ENCODE assay signal across 12 cellular contexts in genomic region chr9:68336639-68337339, GRCh38. TPM values are rescaled to one million over a fixed set of nuclear protein-coding genes. Genes with fewer than 3 reads are reported as not detected.
DNase-seq lines count a peak whose midpoint lies in the region; ATAC-seq, FAIRE-seq and TF ChIP-seq lines count a peak whose summit lies in the region.
"Not testable (repeated sequence)": the region's sequence is repeated elsewhere in the genome, so short reads cannot be mapped to it uniquely, and the experiment has no call there.
"Had no signal": no experiment of that assay in that cellular context is flagged by ENCODE, and none has a peak within 500 bp of the region (broad histone marks: within the 10 kb centered on the region; RNA-seq: fewer than 3 reads in every experiment).

No MANE protein-coding gene starts in this region.

- intact Hi-C loops in left ventricle myocardium superior (cut with micrococcal nuclease), result not testable (repeated sequence)

- not testable (repeated sequence) for H3K36me3 Mint-ChIP-seq in stimulated activated naive B cell treated with anti-CD40 and anti-IgM and Interleukin-4, amounts not matched to agents 10 μg/mL and 1 μg/mL and 100 μg/mL, for 72 hours

- H3K9me3 Mint-ChIP-seq in stimulated activated naive B cell treated with anti-CD40 and anti-IgM and Interleukin-4, amounts not matched to agents 10 μg/mL and 1 μg/mL and 100 μg/mL, for 72 hours, result not testable (repeated sequence)

- H3K4me3 ChIP-seq in SJCRH30, lung: not testable (repeated sequence)

- not testable (repeated sequence) for TF ChIP-seq CTCF in foreskin keratinocyte (conservative IDR thresholded peaks at IDR 0.05); lung (IDR thresholded peaks at IDR 0.05; ENCODE audit: control extremely low read depth, extremely low read depth)

- H3K4me1 ChIP-seq in SJCRH30; foreskin keratinocyte; lung (ENCODE audit: control insufficient read depth in 2 of 2, insufficient read depth in 2 of 2, low read length in 2 of 2): not testable (repeated sequence)

- H3K27ac Mint-ChIP-seq in stimulated activated naive B cell treated with anti-CD40 and anti-IgM and Interleukin-4, amounts not matched to agents 10 μg/mL and 1 μg/mL and 100 μg/mL, for 72 hours, result peak overlapping the region; percentile 47

- H3K27me3 Mint-ChIP-seq in stimulated activated naive B cell treated with anti-CD40 and anti-IgM and Interleukin-4, amounts not matched to agents 10 μg/mL and 1 μg/mL and 100 μg/mL, for 72 hours, result peaks cover 11% of the 10 kb centered on the region in 2 donors

- not testable (repeated sequence) for H3K4me3 Mint-ChIP-seq in stimulated activated naive B cell treated with anti-CD40 and anti-IgM and Interleukin-4, amounts not matched to agents 10 μg/mL and 1 μg/mL and 100 μg/mL, for 72 hours

- peak; percentile 92 for FAIRE-seq in endometrium (lab: Jason Lieb, UNC)

- 67 to 75% methylated on average over 4 of the region's 10 CpGs for WGBS in lung, 2 donors

- not testable (repeated sequence) for H3K4me1 Mint-ChIP-seq in stimulated activated naive B cell treated with anti-CD40 and anti-IgM and Interleukin-4, amounts not matched to agents 10 μg/mL and 1 μg/mL and 100 μg/mL, for 72 hours

- not testable (repeated sequence) for H3K9me3 ChIP-seq in SJCRH30 (replicated peaks); lung (ENCODE audit: control insufficient read depth in 2 of 2, insufficient read depth in 1 of 2, low read length in 1 of 2)

- DNase-seq in NCI-H226 (peak; percentile 54), SJCRH30 (peak; percentile 73 to 86)
- not testable (repeated sequence) for DNase-seq in foreskin keratinocyte; left ventricle myocardium superior; lung (ENCODE audit: low spot score); stimulated activated naive B cell treated with anti-CD40 and anti-IgM and Interleukin-4, amounts not matched to agents 10 μg/mL and 1 μg/mL and 100 μg/mL, for 72 hours

- not testable (repeated sequence) for H3K27me3 ChIP-seq in SJCRH30; foreskin keratinocyte; lung (ENCODE audit: control insufficient read depth, insufficient read depth)

- not testable (repeated sequence) for H3K36me3 ChIP-seq in SJCRH30; lung (ENCODE audit: control insufficient read depth in 2 of 2, insufficient read depth in 2 of 2, low read length in 2 of 2)

- H3K27ac ChIP-seq in SJCRH30, result peak overlapping the region; percentile 67
- not testable (repeated sequence) for H3K27ac ChIP-seq in foreskin keratinocyte; lung (ENCODE audit: low read depth in 1 of 2, low read length in 1 of 2)

- ATAC-seq in foreskin keratinocyte (peak; percentile 44), left ventricle myocardium superior (peak; percentile 44), lung (ENCODE audit: insufficient read depth, low FRiP score) (peak; percentile 64)
- ATAC-seq in stimulated activated naive B cell treated with anti-CD40 and anti-IgM and Interleukin-4, amounts not matched to agents 10 μg/mL and 1 μg/mL and 100 μg/mL, for 72 hours (replicated peaks), result not testable (repeated sequence)

RNA-seq across cellular contexts. Expression of gene PGM5, which starts 19.6 kb away (rescaled TPM):
- 113 and 119 TPM in 2 replicates for total RNA-seq in SJCRH30 (2014; rRNA removed; shearing (Covaris generic))
- not detected in 2 replicates for total RNA-seq in foreskin keratinocyte
- not detected in 2 replicates for polyA plus RNA-seq in foreskin keratinocyte
- 150 TPM for total RNA-seq in left ventricle myocardium superior
- total RNA-seq in lung, result 10 to 100 TPM; 19.6 to 51.7 TPM
- 1 to 10 TPM; 4.3 TPM for polyA plus RNA-seq in lung
- total RNA-seq: A172; A673; CD4-positive, alpha-beta memory T cell had no signal
- polyA plus RNA-seq: CD4-positive, alpha-beta memory T cell had no signal

RNA-seq across cellular contexts. Expression of gene FOXD4L3, which starts 34.1 kb away (rescaled TPM):
- 0.71 and 0.86 TPM in 2 replicates for total RNA-seq in SJCRH30 (2014; rRNA removed; shearing (Covaris generic))
- total RNA-seq in foreskin keratinocyte (0.04 TPM in 1 of 2 replicates, not detected in the other), left ventricle myocardium superior (not detected), lung (under 1 TPM in 1 of 2 donors, not detected in 1; 0.21 TPM)
- polyA plus RNA-seq in foreskin keratinocyte (not detected in 2 replicates), lung (not detected)
- total RNA-seq: A172, A673, HFFc6 had no signal
- polyA plus RNA-seq: BJ; CD4-positive, alpha-beta memory T cell had no signal

Comparison
In these comparisons a context has a peak if more than half of its experiments do, and no peak if none do; other contexts are left out.
1. RNA of gene PGM5, which starts 19.6 kb away (total RNA-seq): 150 TPM in left ventricle myocardium superior (single experiment), 113 to 119 TPM in SJCRH30 and 19.6 to 51.7 TPM in lung; not detected in foreskin keratinocyte; every median in the first group is over 10 times any median in the second.